In the genomic region with DNA sequence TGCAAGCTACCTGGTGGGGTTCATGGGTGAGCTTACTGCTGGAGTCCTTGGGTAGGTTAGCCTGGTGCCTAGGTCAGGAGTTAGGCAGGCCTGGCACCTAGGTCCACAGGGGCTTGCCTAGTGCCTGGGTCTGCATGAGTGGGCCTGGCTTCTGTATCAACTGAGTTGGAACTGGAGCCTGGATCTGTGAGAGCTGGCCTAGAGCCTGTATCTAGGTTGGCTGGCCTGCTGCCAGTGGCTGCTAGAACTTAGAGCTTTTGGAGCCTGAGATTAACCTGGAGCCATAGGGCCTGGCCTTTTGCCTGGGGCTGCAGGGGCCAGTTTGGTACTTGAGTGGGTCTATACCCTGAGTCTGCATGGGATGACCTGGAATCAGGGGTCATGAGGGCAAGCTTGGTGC, we compare ENCODE assay signal across 16 cellular contexts.
DNase-seq lines count a peak whose midpoint lies in the region; ATAC-seq and TF ChIP-seq lines count a peak whose summit lies in the region.
"Had no signal": no experiment of that assay in that cellular context is flagged by ENCODE, and none has a peak within 500 bp of the region (broad histone marks: within the 10 kb centered on the region; RNA-seq: fewer than 3 reads in every experiment).

No MANE protein-coding gene starts in this region.

- H3K36me3 Mint-ChIP-seq in endothelial cell (ENCODE audit: low read depth, unreplicated experiment), result no peaks in the 10 kb centered on the region
- H3K36me3 Mint-ChIP-seq: CD8-positive, alpha-beta T cell had no signal

- no peaks in the 10 kb centered on the region for H3K9me2 ChIP-seq in hepatocyte (replicated peaks; ENCODE audit: insufficient read depth)

- no peak overlapping the region for H3K4me3 ChIP-seq in BE2C (ENCODE audit: low read depth, low read length)
- H3K4me3 ChIP-seq in hepatocyte, result no peak overlapping the region
- H3K4me3 ChIP-seq: BLaER1 treated with 17β-estradiol and CSF1 and Interleukin-3, amounts not matched to agents 10 nM and 100 nM had no signal

- H3K4me1 Mint-ChIP-seq in endothelial cell (ENCODE audit: unreplicated experiment), result no peaks in the 10 kb centered on the region

- intact Hi-C loops in posterior vena cava (cut with DNase I), result no loop called here

- no peak overlapping the region for H3K27ac ChIP-seq in hepatocyte
- H3K27ac ChIP-seq: BLaER1 treated with 17β-estradiol and CSF1 and Interleukin-3, amounts not matched to agents 10 nM and 100 nM; C4-2B had no signal

- no peak for TF ChIP-seq CTCF in BE2C (IDR thresholded peaks at IDR 0.05; ENCODE audit: low read depth, low read length)
- TF ChIP-seq CTCF in hepatocyte (IDR thresholded peaks at IDR 0.05; ENCODE audit: poor library complexity), result no peak
- TF ChIP-seq CTCF in endothelial cell (IDR thresholded peaks at IDR 0.05; ENCODE audit: unreplicated experiment), result no peak

- no peaks in the 10 kb centered on the region for H3K4me1 ChIP-seq in BE2C
- no peaks in the 10 kb centered on the region for H3K4me1 ChIP-seq in hepatocyte (ENCODE audit: insufficient read depth)
- H3K4me1 ChIP-seq: BLaER1 treated with 17β-estradiol and CSF1 and Interleukin-3, amounts not matched to agents 10 nM and 100 nM; Caco-2 had no signal

- H3K27me3 Mint-ChIP-seq in endothelial cell (ENCODE audit: unreplicated experiment), result no peaks in the 10 kb centered on the region
- H3K27me3 Mint-ChIP-seq: CD4-positive, alpha-beta T cell had no signal

- no peaks in the 10 kb centered on the region for H3K27me3 ChIP-seq in BE2C
- no peaks in the 10 kb centered on the region for H3K27me3 ChIP-seq in hepatocyte
- H3K27me3 ChIP-seq: BLaER1 treated with 17β-estradiol and CSF1 and Interleukin-3, amounts not matched to agents 10 nM and 100 nM had no signal

- no peak overlapping the region for H2AFZ ChIP-seq in hepatocyte

- H3K4me3 Mint-ChIP-seq in endothelial cell (ENCODE audit: unreplicated experiment), result no peak overlapping the region
- H3K4me3 Mint-ChIP-seq: CD4-positive, alpha-beta T cell; CD8-positive, alpha-beta T cell had no signal

- H3K79me2 ChIP-seq in hepatocyte, result no peaks in the 10 kb centered on the region

- peak; percentile 13 for DNase-seq in BE2C
- peak; percentile 6 for DNase-seq in hepatocyte (ENCODE audit: low spot score)
- peak; percentile 74 for DNase-seq in posterior vena cava (ENCODE audit: low spot score)
- no peak for DNase-seq in endothelial cell (ENCODE audit: low spot score)
- DNase-seq in stimulated activated CD4-positive, alpha-beta T cell treated with anti-CD3 and anti-CD28 coated beads, Interleukin-1b, Interleukin-23, amount 100 ng/mL, for 48 hours, result no peak
- DNase-seq: 8988T; ACHN; Caco-2; Calu3; CD4-positive, alpha-beta T cell; CD8-positive, alpha-beta T cell; DMS79 treated with DMSO at 0.1 percent for 48 hours; GF-D8 had no signal

- H3K9me3 ChIP-seq in BE2C (no peaks in the 10 kb centered on the region), hepatocyte (ENCODE audit: low read depth) (no peaks in the 10 kb centered on the region)
- H3K9me3 ChIP-seq: Caco-2 had no signal

- H3K27ac Mint-ChIP-seq in endothelial cell (ENCODE audit: unreplicated experiment), result no peak overlapping the region
- H3K27ac Mint-ChIP-seq: CD4-positive, alpha-beta T cell; CD8-positive, alpha-beta T cell had no signal

- no peak for ATAC-seq in HG02571 (IDR thresholded peaks at IDR 0.05; ENCODE audit: unreplicated experiment)
- ATAC-seq: CD8-positive, alpha-beta T cell had no signal

- no peaks in the 10 kb centered on the region for H3K9me3 Mint-ChIP-seq in endothelial cell (ENCODE audit: unreplicated experiment)

- no peak overlapping the region for H3K4me2 ChIP-seq in hepatocyte
- H3K4me2 ChIP-seq: BLaER1 treated with 17β-estradiol and CSF1 and Interleukin-3, amounts not matched to agents 10 nM and 100 nM had no signal

- H4K20me1 ChIP-seq in hepatocyte (ENCODE audit: insufficient read depth, poor library complexity, severe bottlenecking), result no peaks in the 10 kb centered on the region
- H4K20me1 ChIP-seq: BLaER1 treated with 17β-estradiol and CSF1 and Interleukin-3, amounts not matched to agents 10 nM and 100 nM had no signal

- H3K36me3 ChIP-seq in BE2C, result no peaks in the 10 kb centered on the region
- H3K36me3 ChIP-seq in hepatocyte (replicated peaks; ENCODE audit: insufficient read depth, low read depth), result no peaks in the 10 kb centered on the region
- H3K36me3 ChIP-seq: BLaER1 treated with 17β-estradiol and CSF1 and Interleukin-3, amounts not matched to agents 10 nM and 100 nM had no signal

Comparison
In these comparisons a context has a peak if more than half of its experiments do, and no peak if none do; other contexts are left out.
1. DNase-seq: peak in BE2C (single experiment), hepatocyte (single experiment) and posterior vena cava (single experiment); none in endothelial cell (single experiment) and stimulated activated CD4-positive, alpha-beta T cell treated with anti-CD3 and anti-CD28 coated beads, Interleukin-1b, Interleukin-23, amount 100 ng/mL, for 48 hours (single experiment).